23 cellular contexts compared by ENCODE assay signal in the genomic region with DNA sequence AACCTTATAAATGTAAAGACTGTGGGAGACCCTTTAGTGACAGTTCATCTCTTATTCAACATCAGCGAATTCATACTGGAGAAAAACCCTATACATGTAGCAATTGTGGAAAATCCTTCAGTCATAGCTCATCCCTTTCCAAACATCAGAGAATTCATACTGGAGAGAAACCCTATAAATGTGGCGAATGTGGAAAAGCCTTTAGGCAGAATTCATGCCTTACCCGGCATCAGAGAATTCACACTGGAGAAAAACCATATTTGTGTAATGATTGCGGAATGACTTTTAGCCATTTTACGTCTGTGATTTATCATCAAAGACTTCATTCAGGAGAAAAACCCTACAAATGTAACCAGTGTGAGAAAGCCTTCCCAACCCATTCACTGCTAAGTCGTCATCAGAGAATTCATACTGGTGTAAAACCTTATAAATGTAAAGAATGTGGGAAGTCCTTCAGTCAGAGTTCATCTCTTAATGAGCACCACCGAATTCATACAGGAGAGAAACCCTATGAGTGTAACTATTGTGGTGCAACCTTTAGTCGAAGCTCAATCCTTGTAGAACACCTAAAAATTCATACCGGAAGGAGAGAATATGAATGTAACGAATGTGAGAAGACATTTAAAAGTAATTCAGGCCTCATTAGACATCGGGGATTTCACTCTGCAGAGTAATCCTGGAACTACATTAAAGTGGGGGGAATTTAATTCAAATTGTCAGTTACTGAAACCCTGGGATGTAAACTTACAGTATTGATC. TPM values are rescaled to one million over a fixed set of nuclear protein-coding genes. Genes with fewer than 3 reads are reported as not detected.
"Had no signal": no experiment of that assay in that cellular context is flagged by ENCODE, and none has a peak within 500 bp of the region (broad histone marks: within the 10 kb centered on the region; RNA-seq: fewer than 3 reads in every experiment).

No MANE protein-coding gene starts in this region.

- H3K27me3 Mint-ChIP-seq: activated naive CD8-positive, alpha-beta T cell; memory B cell had no signal

- ATAC-seq: activated T-cell treated with anti-CD3 and anti-CD28 coated beads, Interleukin-2, amount 50 U/mL, for 4 hours; gastroesophageal sphincter; left colon; natural killer cell; WTC11 had no signal

- DNase-seq: activated CD4-positive, alpha-beta T cell treated with anti-CD3 and anti-CD28 coated beads, Interleukin-2, amount 50 U/mL, for 4 hours; activated CD8-positive, alpha-beta memory T cell treated with anti-CD3 and anti-CD28 coated beads for 24 hours; activated CD8-positive, alpha-beta memory T cell treated with anti-CD3 and anti-CD28 coated beads, Interleukin-2, amount 50 U/mL, for 4 hours; activated naive CD4-positive, alpha-beta T cell; activated T-cell treated with anti-CD3 and anti-CD28 coated beads, Interleukin-2, amount 50 U/mL, for 4 hours; amniotic stem cell; cerebellar nuclear complex; head of caudate nucleus; left colon; natural killer cell; retina; spleen; stimulated activated CD4-positive, alpha-beta T cell treated with anti-CD3 and anti-CD28 coated beads, Interleukin-4, amount 100 ng/mL, for 24 hours; stimulated activated naive CD4-positive, alpha-beta T cell treated with Interleukin-2 at 50 U/mL for 16 hours; T1000; upper lobe of left lung had no signal

- H3K4me1 Mint-ChIP-seq: memory B cell, natural killer cell, WTC11 had no signal

- H3K4me3 Mint-ChIP-seq: activated naive CD8-positive, alpha-beta T cell; activated T-cell treated with anti-CD3 and anti-CD28 coated beads, Interleukin-2, amount 50 U/mL, for 4 hours; memory B cell; natural killer cell; WTC11 had no signal

- H3K4me3 ChIP-seq: coronary artery, gastroesophageal sphincter, spleen, upper lobe of left lung had no signal

- H3K4me1 ChIP-seq: gastroesophageal sphincter, spleen, upper lobe of left lung had no signal

- H3K27ac ChIP-seq: coronary artery, epithelial cell of prostate, gastroesophageal sphincter, spleen, upper lobe of left lung had no signal

- H3K27me3 ChIP-seq: gastroesophageal sphincter, spleen, upper lobe of left lung had no signal

- H3K27ac Mint-ChIP-seq: activated naive CD8-positive, alpha-beta T cell; activated T-helper 2 cell treated with anti-CD3 and anti-CD28 coated beads, Interferon-gamma antibody, Interleukin-2, Interleukin-4, amounts not matched to agents 10 μg/mL and 5 μg/mL and 100 μg/mL, durations not matched to agents 14 hours and 24 hours and 36 hours; memory B cell; natural killer cell; WTC11 had no signal

RNA-seq across cellular contexts. Expression of a gene that starts 56.8 kb away (rescaled TPM):
- total RNA-seq: natural killer cell had no signal
